In genomic region chr17:47957591-47958490, GRCh38 we compare ENCODE assay signal across 12 cellular contexts. TPM values are rescaled to one million over a fixed set of nuclear protein-coding genes. Genes with fewer than 3 reads are reported as not detected.
DNase-seq lines count a peak whose midpoint lies in the region.
"Had no signal": no experiment of that assay in that cellular context is flagged by ENCODE, and none has a peak within 500 bp of the region (broad histone marks: within the 10 kb centered on the region; RNA-seq: fewer than 3 reads in every experiment).

A gene with protein sequence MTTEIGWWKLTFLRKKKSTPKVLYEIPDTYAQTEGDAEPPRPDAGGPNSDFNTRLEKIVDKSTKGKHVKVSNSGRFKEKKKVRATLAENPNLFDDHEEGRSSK (minus strand): TSS chr17:47957883. CDS start chr17:47953234, 4,649 bp downstream.

- H3K27me3 ChIP-seq in duodenal mucosa (ENCODE audit: control insufficient read depth in 1 of 2, insufficient read depth in 2 of 2, low read length in 2 of 2) = no peaks in the 10 kb centered on the region

- peak within 1 kb of the TSS; percentile 96 to 99 for H3K9ac ChIP-seq in duodenal mucosa (ENCODE audit: low read depth in 1 of 2, low read length in 2 of 2)

- H3K4me1 ChIP-seq in duodenal mucosa (ENCODE audit: control insufficient read depth in 1 of 2, insufficient read depth in 2 of 2, low read length in 2 of 2) = peaks cover 19 to 32% of the 10 kb centered on the region in 2 donors

- H3K9me3 ChIP-seq in duodenal mucosa (ENCODE audit: control insufficient read depth in 1 of 2, low read length in 2 of 2) = no peaks in the 10 kb centered on the region

- peak within 1 kb of the TSS; percentile 82 to 85 for H3K4me3 ChIP-seq in duodenal mucosa (ENCODE audit: low read depth in 1 of 2, low read length in 2 of 2)

- H3K36me3 ChIP-seq in duodenal mucosa (ENCODE audit: control insufficient read depth in 1 of 2, insufficient read depth in 2 of 2, low read length in 2 of 2) = peaks cover 18 to 25% of the 10 kb centered on the region in 2 donors

- DNase-seq in DMS79 (lab: John Stamatoyannopoulos, UW) (peak; percentile 96), NCI-H187 treated with DMSO at 0.1 percent for 48 hours (lab: John Stamatoyannopoulos, UW) (peak; percentile 84), mucosa of gallbladder (ENCODE audit: low spot score) (peak; percentile 88), activated gamma-delta T cell treated with Interleukin-2 at 50 U/mL for 16 hours (no peak), EL (no peak), cortex of kidney (lab: John Stamatoyannopoulos, UW) (no peak)
- no peak for DNase-seq in stimulated activated CD4-positive, alpha-beta T cell treated with anti-CD3 and anti-CD28 coated beads, Interleukin-4, amount 100 ng/mL, for 4 hours
- DNase-seq: activated T-cell treated with anti-CD3 and anti-CD28 coated beads, Interleukin-2, amount 50 U/mL, for 4 hours; left cardiac atrium; NCI-H1048; T-helper 1 cell had no signal

- peak within 1 kb of the TSS; percentile 92 for H3K27ac ChIP-seq in duodenal mucosa (ENCODE audit: low read depth, low read length)

RNA-seq across cellular contexts. Expression of the gene that starts here (rescaled TPM):
- 109 TPM for total RNA-seq in mucosa of gallbladder

Comparison
In these comparisons a context has a peak if more than half of its experiments do, and no peak if none do; other contexts are left out.
1. DNase-seq: peak in DMS79 (single experiment), NCI-H187 treated with DMSO at 0.1 percent for 48 hours (single experiment) and mucosa of gallbladder (single experiment); none in activated gamma-delta T cell treated with Interleukin-2 at 50 U/mL for 16 hours (single experiment), EL (single experiment), stimulated activated CD4-positive, alpha-beta T cell treated with anti-CD3 and anti-CD28 coated beads, Interleukin-4, amount 100 ng/mL, for 4 hours (0 of 2) and cortex of kidney (single experiment).